ENCODE assay signal across 24 cellular contexts in the genomic region with DNA sequence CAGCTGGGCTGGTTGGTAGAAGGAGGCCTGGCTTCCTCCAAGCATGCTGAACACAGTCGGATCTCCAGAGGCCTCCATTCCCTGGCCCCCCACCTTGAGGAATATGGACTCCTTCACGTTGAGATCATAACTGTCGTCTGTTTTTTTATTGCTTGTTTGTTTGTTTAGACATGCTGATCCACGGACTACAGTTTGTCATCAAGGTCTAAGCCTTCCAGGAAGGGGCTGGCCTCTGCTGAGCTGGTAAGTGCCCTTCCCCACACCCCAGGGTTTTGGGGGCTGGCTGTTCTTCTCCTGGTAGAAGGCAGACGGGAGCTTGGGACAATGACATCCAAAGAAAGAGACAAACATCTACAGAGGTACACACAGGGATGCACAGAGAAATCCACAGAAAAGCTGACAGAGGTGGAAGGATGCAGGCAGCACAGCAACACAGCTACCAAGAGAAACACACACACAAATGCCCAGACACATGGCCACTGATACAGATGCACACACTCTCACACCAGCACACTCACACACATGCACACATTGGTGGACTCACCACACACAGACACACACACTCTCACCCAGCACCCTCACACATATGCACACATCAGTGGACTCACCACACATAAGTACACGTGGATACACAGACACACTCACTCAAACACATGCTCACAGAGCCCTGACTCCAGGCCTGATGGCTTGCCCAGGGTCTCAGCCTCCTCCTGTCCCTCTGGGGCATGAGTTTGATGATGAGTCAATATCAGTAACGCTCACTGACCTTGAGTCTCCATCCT. TPM values are rescaled to one million over a fixed set of nuclear protein-coding genes. Genes with fewer than 3 reads are reported as not detected.
"Had no signal": no experiment of that assay in that cellular context is flagged by ENCODE, and none has a peak within 500 bp of the region (broad histone marks: within the 10 kb centered on the region; RNA-seq: fewer than 3 reads in every experiment).

No MANE protein-coding gene starts in this region.

- H3K27ac Mint-ChIP-seq: memory B cell, nephron had no signal

- H3K36me3 Mint-ChIP-seq: memory B cell, naive B cell had no signal

- H3K4me1 ChIP-seq: esophagus muscularis mucosa, gastroesophageal sphincter, left ventricle myocardium inferior, lower lobe of right lung, tibial artery, upper lobe of left lung, vagina had no signal

- H2AFZ ChIP-seq: hepatocyte had no signal

- H3K4me1 Mint-ChIP-seq: memory B cell, naive B cell, nephron had no signal

- H3K79me2 ChIP-seq: hepatocyte had no signal

- H3K36me3 ChIP-seq: esophagus muscularis mucosa, gastroesophageal sphincter, left ventricle myocardium inferior, lower lobe of right lung, neutrophil, tibial artery, upper lobe of left lung, vagina had no signal

- H3K4me3 ChIP-seq: esophagus muscularis mucosa, gastroesophageal sphincter, hepatocyte, left ventricle myocardium inferior, lower lobe of right lung, tibial artery, upper lobe of left lung, vagina had no signal

- H3K27me3 ChIP-seq: neutrophil, upper lobe of left lung, vagina had no signal

- ATAC-seq: gastroesophageal sphincter, left cardiac atrium, lower lobe of right lung had no signal

- H3K4me3 Mint-ChIP-seq: memory B cell, naive B cell had no signal

- H3K9me3 ChIP-seq: esophagus muscularis mucosa, gastroesophageal sphincter, left ventricle myocardium inferior, lower lobe of right lung, neutrophil, tibial artery, upper lobe of left lung, vagina had no signal

- H3K4me2 ChIP-seq: hepatocyte had no signal

- DNase-seq: effector memory CD4-positive, alpha-beta T cell; kidney; left cardiac atrium; left ventricle myocardium inferior; lower lobe of right lung; naive B cell; posterior cingulate gyrus; small intestine; stimulated activated CD4-positive, alpha-beta T cell treated with anti-CD3 and anti-CD28 coated beads, Interleukin-12 subunit alpha, Interleukin-12 subunit beta, amount 100 ng/mL, for 4 hours; stimulated activated naive CD4-positive, alpha-beta T cell treated with Interleukin-2 at 50 U/mL for 16 hours; upper lobe of left lung had no signal

- H3K9me3 Mint-ChIP-seq: memory B cell, nephron had no signal

- H3K27ac ChIP-seq: epithelial cell of prostate, esophagus muscularis mucosa, gastroesophageal sphincter, hepatocyte, left ventricle myocardium inferior, lower lobe of right lung, neutrophil, tibial artery, upper lobe of left lung, vagina had no signal

RNA-seq across cellular contexts. Expression of a gene that starts 6.7 kb away (rescaled TPM):
- total RNA-seq: esophagus muscularis mucosa, fibroblast of villous mesenchyme, gastroesophageal sphincter, hepatocyte, kidney, left cardiac atrium, left ventricle myocardium inferior, osteocyte, pulmonary artery endothelial cell, temporal lobe, vagina had no signal

RNA-seq across cellular contexts. Expression of a gene that starts 25.4 kb away (rescaled TPM):
- total RNA-seq: esophagus muscularis mucosa, fibroblast of villous mesenchyme, gastroesophageal sphincter, hepatocyte, kidney, left cardiac atrium, left ventricle myocardium inferior, lower lobe of right lung, osteocyte, pulmonary artery endothelial cell, temporal lobe, upper lobe of left lung, vagina had no signal

RNA-seq across cellular contexts. Expression of a gene that starts 40.5 kb away (rescaled TPM):
- total RNA-seq: esophagus muscularis mucosa, fibroblast of villous mesenchyme, kidney, left cardiac atrium, left ventricle myocardium inferior, osteocyte, pulmonary artery endothelial cell, temporal lobe, vagina had no signal
